In genomic region chr17:8294814-8295316, GRCh38 we compare ENCODE assay signal across 8 cellular contexts. TPM values are rescaled to one million over a fixed set of nuclear protein-coding genes. Genes with fewer than 3 reads are reported as not detected.
A peak's percentile ranks its signal among the peaks of the same experiment; 100 is the strongest.
DNase-seq lines count a peak whose midpoint lies in the region; TF ChIP-seq lines count a peak whose summit lies in the region.

No MANE protein-coding gene starts in this region.

- no peak overlapping the region for H2AK5ac ChIP-seq in neuronal stem cell (ENCODE audit: low read depth, low read length)

- no peak overlapping the region for H4K91ac ChIP-seq in neuronal stem cell (ENCODE audit: low read depth, low read length, poor library complexity)

- no peak overlapping the region for H2BK12ac ChIP-seq in neuronal stem cell (ENCODE audit: low read length)

- H3K79me1 ChIP-seq in neuronal stem cell (ENCODE audit: low read depth, low read length), result no peaks in the 10 kb centered on the region

- no peak overlapping the region for H2BK5ac ChIP-seq in neuronal stem cell (ENCODE audit: low read length)

- peak overlapping the region; percentile 73 for H3K27ac ChIP-seq in CD4-positive, alpha-beta memory T cell (ENCODE audit: low read depth, low read length)
- H3K27ac ChIP-seq in SJCRH30 (peak overlapping the region; percentile 69; the same call in 1 of the 2 replicates), esophagus muscularis mucosa (replicated peaks in 1 of 4) (peak overlapping the region; percentile 87 to 91 (median 90)), neuronal stem cell (replicated peaks; ENCODE audit: low read length) (peak overlapping the region; percentile 53)

- H2BK120ac ChIP-seq in neuronal stem cell (ENCODE audit: low read depth, low read length), result no peak overlapping the region

- no peaks in the 10 kb centered on the region for H3K9me3 Mint-ChIP-seq in CD4-positive, alpha-beta memory T cell

- H3K36me3 Mint-ChIP-seq in CD4-positive, alpha-beta memory T cell, result peaks cover 0 to 3% of the 10 kb centered on the region in 2 donors

- no peak overlapping the region for H3K14ac ChIP-seq in neuronal stem cell (ENCODE audit: low read length)

- no peak overlapping the region for H2BK15ac ChIP-seq in neuronal stem cell (ENCODE audit: low read length)

- peak overlapping the region; percentile 78 to 92 for H3K4me3 ChIP-seq in CD4-positive, alpha-beta memory T cell (ENCODE audit: low read length in 2 of 2)
- H3K4me3 ChIP-seq in SJCRH30 (peak overlapping the region; percentile 66), esophagus muscularis mucosa (peak overlapping the region; percentile 61 to 81 (median 72)), neuronal stem cell (ENCODE audit: low read length in 2 of 2) (peak overlapping the region; percentile 0 to 68)

- TF ChIP-seq CTCF in esophagus muscularis mucosa (IDR thresholded peaks at IDR 0.05), result no peak

- no peaks in the 10 kb centered on the region for H3K36me3 ChIP-seq in CD4-positive, alpha-beta memory T cell (ENCODE audit: insufficient read depth, low read length)
- no peaks in the 10 kb centered on the region for H3K36me3 ChIP-seq in SJCRH30
- peaks cover 0 to 5% (median 0%) of the 10 kb centered on the region in 4 donors for H3K36me3 ChIP-seq in esophagus muscularis mucosa
- peaks cover 0 to 1% of the 10 kb centered on the region in 2 donors for H3K36me3 ChIP-seq in neuronal stem cell (replicated peaks in 1 of 2; ENCODE audit: control insufficient read depth in 2 of 2, insufficient read depth in 2 of 2, low read length in 2 of 2)

- peaks cover 26% of the 10 kb centered on the region for H3K4me1 ChIP-seq in CD4-positive, alpha-beta memory T cell (ENCODE audit: insufficient read depth, low read length)
- H3K4me1 ChIP-seq in SJCRH30 (no peaks in the 10 kb centered on the region), esophagus muscularis mucosa (peaks cover 10 to 31% (median 20%) of the 10 kb centered on the region in 4 donors), neuronal stem cell (ENCODE audit: control insufficient read depth in 2 of 2, insufficient read depth in 1 of 2, low read depth in 1 of 2, low read length in 2 of 2) (peaks cover 4 to 8% of the 10 kb centered on the region in 2 donors)

- H3K9ac ChIP-seq in neuronal stem cell (ENCODE audit: low read depth, low read length, poor library complexity), result no peak overlapping the region

- no peak overlapping the region for H4K8ac ChIP-seq in neuronal stem cell (ENCODE audit: low read depth, low read length)

- WGBS in esophagus muscularis mucosa, result 6% methylated on average over 14 of the region's 15 CpGs
- WGBS in neuronal stem cell (ENCODE audit: extremely low coverage in 2 of 2, insufficient read length in 2 of 2, insufficient replicate concordance in 1 of 2), 2 donors, result no CpG with 5 or more reads among the region's 15 CpGs

- TF ChIP-seq POLR2A in esophagus muscularis mucosa (IDR thresholded peaks at IDR 0.05; ENCODE audit: low read depth), result no peak

- H3K4me2 ChIP-seq in neuronal stem cell (ENCODE audit: insufficient read depth, low read length, poor library complexity, severe bottlenecking), result peak overlapping the region; percentile 57

- H3K9me3 ChIP-seq in CD4-positive, alpha-beta memory T cell (ENCODE audit: control insufficient read depth in 1 of 2, low read length in 2 of 2), result no peaks in the 10 kb centered on the region
- no peaks in the 10 kb centered on the region for H3K9me3 ChIP-seq in SJCRH30 (replicated peaks)
- no peaks in the 10 kb centered on the region for H3K9me3 ChIP-seq in esophagus muscularis mucosa
- no peaks in the 10 kb centered on the region for H3K9me3 ChIP-seq in neuronal stem cell (replicated peaks in 1 of 2; ENCODE audit: control insufficient read depth in 2 of 2, insufficient read depth in 1 of 2, low read depth in 1 of 2, low read length in 2 of 2)

- TF ChIP-seq EP300 in esophagus muscularis mucosa (IDR thresholded peaks at IDR 0.05), result no peak

- H3K4me1 Mint-ChIP-seq in CD4-positive, alpha-beta memory T cell, result peaks cover 18 to 50% (median 29%) of the 10 kb centered on the region in 4 donors

- H3K27me3 Mint-ChIP-seq in CD4-positive, alpha-beta memory T cell, result no peaks in the 10 kb centered on the region

- H3K23ac ChIP-seq in neuronal stem cell (ENCODE audit: low read depth, low read length, poor library complexity), result no peak overlapping the region

- intact Hi-C loops in CD4-positive, alpha-beta memory T cell (cut with micrococcal nuclease), result loop anchor here (1.0 to 5.0 kb wide), 2 partner anchors 46 to 223 kb away; partner anchors contain the start of gene PFAS
- intact Hi-C loops in esophagus muscularis mucosa (cut with DNase I) (no loop called here), posterior vena cava (cut with DNase I) (no loop called here)

- peak overlapping the region; percentile 97 for H2AFZ ChIP-seq in neuronal stem cell (ENCODE audit: low read length)

- DNase-seq in CD4-positive, alpha-beta memory T cell, result no peak
- DNase-seq in SJCRH30, result no peak
- DNase-seq in esophagus muscularis mucosa (ENCODE audit: extremely low spot score), result no peak
- DNase-seq in neuronal stem cell (ENCODE audit: low spot score), result no peak
- no peak for DNase-seq in nucleus accumbens (lab: John Stamatoyannopoulos, UW)
- no peak for DNase-seq in hippocampal formation (lab: John Stamatoyannopoulos, UW)
- no peak for DNase-seq in posterior vena cava (ENCODE audit: low spot score)
- DNase-seq in NCI-H345 (lab: John Stamatoyannopoulos, UW), result no peak

- POLR2A ChIA-PET in CD4-positive, alpha-beta memory T cell (lab: Charles Lee; ENCODE audit: partially characterized antibody), result interaction anchor here (0.7 to 3.3 kb wide), 34 partner anchors 9 to 667 kb away, joined by 3 to 107 read pairs (median 4); partner anchors contain the start of genes AURKB, BORCS6, CTC1 and PER1

- peak overlapping the region; percentile 92 to 98 (median 96) for H3K27ac Mint-ChIP-seq in CD4-positive, alpha-beta memory T cell

- CTCF ChIA-PET in CD4-positive, alpha-beta memory T cell (lab: Charles Lee; ENCODE audit: partially characterized antibody), result interaction anchor here (0.6 to 8.9 kb wide), 22 partner anchors 9 to 379 kb away, joined by 3 to 116 read pairs (median 5); partner anchors contain the start of genes ALOXE3, AURKB, BORCS6 and CTC1

- H3K4ac ChIP-seq in neuronal stem cell (ENCODE audit: low read length), result no peak overlapping the region

- H3K4me3 Mint-ChIP-seq in CD4-positive, alpha-beta memory T cell, result peak overlapping the region; percentile 91 to 97 (median 94)

- no peaks in the 10 kb centered on the region for H3K27me3 ChIP-seq in CD4-positive, alpha-beta memory T cell (ENCODE audit: insufficient read depth, low read length)
- H3K27me3 ChIP-seq in SJCRH30 (no peaks in the 10 kb centered on the region), esophagus muscularis mucosa (no peaks in the 10 kb centered on the region), neuronal stem cell (ENCODE audit: control insufficient read depth in 3 of 3, insufficient read depth in 3 of 3, low read depth in 1 of 3, low read length in 3 of 3) (no peaks in the 10 kb centered on the region)

- H3K18ac ChIP-seq in neuronal stem cell (ENCODE audit: low read length), result peak overlapping the region; percentile 48

RNA-seq across cellular contexts. Expression of gene SLC25A35, which starts 0.3 kb away (rescaled TPM):
- 1 to 10 TPM; 7.3 to 8.4 TPM for total RNA-seq in CD4-positive, alpha-beta memory T cell
- polyA plus RNA-seq in CD4-positive, alpha-beta memory T cell, result 1 to 10 TPM in 1 of 2 donors, under 1 TPM in 1; 0.86 to 1.1 TPM
- total RNA-seq in SJCRH30 (2014; rRNA removed; shearing (Covaris generic)), result 1.0 and 1.6 TPM in 2 replicates
- total RNA-seq in esophagus muscularis mucosa, result 1 to 10 TPM in 3 of 4 donors, under 1 TPM in 1; 0.99 to 2.5 (median 1.3) TPM
- polyA plus RNA-seq in neuronal stem cell (2013, experiment 1 of 2), result 1.6 TPM
- polyA plus RNA-seq in neuronal stem cell (2013, experiment 2 of 2), result 2.2 TPM
- 1 to 10 TPM; 1.8 to 5.7 TPM for total RNA-seq in posterior vena cava

RNA-seq across cellular contexts. Expression of gene RANGRF, which starts 6.4 kb away (rescaled TPM):
- total RNA-seq in CD4-positive, alpha-beta memory T cell, result 10 to 100 TPM; 39.7 to 42.8 TPM
- polyA plus RNA-seq in CD4-positive, alpha-beta memory T cell, result 10 to 100 TPM; 77.5 to 96.2 TPM
- 17.9 and 19.2 TPM in 2 replicates for total RNA-seq in SJCRH30 (2014; rRNA removed; shearing (Covaris generic))
- total RNA-seq in esophagus muscularis mucosa (10 to 100 TPM; 26.5 to 43.6 (median 34.4) TPM), posterior vena cava (10 to 100 TPM; 16.9 to 19.1 TPM)
- polyA plus RNA-seq in neuronal stem cell (2013, experiment 1 of 2), result 66.9 TPM
- polyA plus RNA-seq in neuronal stem cell (2013, experiment 2 of 2), result 66.2 TPM

RNA-seq across cellular contexts. Expression of gene ARHGEF15, which starts 15.2 kb away (rescaled TPM):
- total RNA-seq in CD4-positive, alpha-beta memory T cell, result not detected
- polyA plus RNA-seq in CD4-positive, alpha-beta memory T cell, result not detected
- total RNA-seq in SJCRH30 (2014; rRNA removed; shearing (Covaris generic)), result 0.71 and 1.8 TPM in 2 replicates
- total RNA-seq in esophagus muscularis mucosa, result 10 to 100 TPM in 2 of 4 donors, 1 to 10 TPM in 2; 3.3 to 19.8 (median 12.6) TPM
- polyA plus RNA-seq in neuronal stem cell (2013, experiment 1 of 2), result 0.11 TPM
- polyA plus RNA-seq in neuronal stem cell (2013, experiment 2 of 2), result 0.11 TPM
- total RNA-seq in posterior vena cava, result 10 to 100 TPM; 17.8 to 22.3 TPM

RNA-seq across cellular contexts. Expression of gene ODF4, which starts 44.8 kb away (rescaled TPM):
- total RNA-seq in CD4-positive, alpha-beta memory T cell, result not detected
- polyA plus RNA-seq in CD4-positive, alpha-beta memory T cell, result not detected
- total RNA-seq in SJCRH30 (2014; rRNA removed; shearing (Covaris generic)), result not detected in 2 replicates
- total RNA-seq in esophagus muscularis mucosa, result not detected
- not detected for polyA plus RNA-seq in neuronal stem cell (2013, experiment 1 of 2)
- polyA plus RNA-seq in neuronal stem cell (2013, experiment 2 of 2), result not detected
- not detected for total RNA-seq in posterior vena cava

RNA-seq across cellular contexts. Expression of gene PFAS, which starts 45.8 kb away (rescaled TPM):
- total RNA-seq in CD4-positive, alpha-beta memory T cell, result 10 to 100 TPM; 23.0 to 29.1 TPM
- 10 to 100 TPM in 1 of 2 donors, 1 to 10 TPM in 1; 8.9 to 14.8 TPM for polyA plus RNA-seq in CD4-positive, alpha-beta memory T cell
- 55.8 and 64.6 TPM in 2 replicates for total RNA-seq in SJCRH30 (2014; rRNA removed; shearing (Covaris generic))
- 10 to 100 TPM in 2 of 4 donors, 1 to 10 TPM in 2; 8.8 to 15.2 (median 11.2) TPM for total RNA-seq in esophagus muscularis mucosa
- 19.9 TPM for polyA plus RNA-seq in neuronal stem cell (2013, experiment 1 of 2)
- 17.2 TPM for polyA plus RNA-seq in neuronal stem cell (2013, experiment 2 of 2)
- total RNA-seq in posterior vena cava, result 10 to 100 TPM; 20.3 to 23.9 TPM

Comparison
In these comparisons a context has a peak if more than half of its experiments do, and no peak if none do; other contexts are left out.
1. H3K4me3 ChIP-seq: peak in every context shown above with its lines; median percentile 85 in CD4-positive, alpha-beta memory T cell; 72 in esophagus muscularis mucosa; 66 in SJCRH30; 34 in neuronal stem cell.